11 cellular contexts compared by ENCODE assay signal in the genomic region with DNA sequence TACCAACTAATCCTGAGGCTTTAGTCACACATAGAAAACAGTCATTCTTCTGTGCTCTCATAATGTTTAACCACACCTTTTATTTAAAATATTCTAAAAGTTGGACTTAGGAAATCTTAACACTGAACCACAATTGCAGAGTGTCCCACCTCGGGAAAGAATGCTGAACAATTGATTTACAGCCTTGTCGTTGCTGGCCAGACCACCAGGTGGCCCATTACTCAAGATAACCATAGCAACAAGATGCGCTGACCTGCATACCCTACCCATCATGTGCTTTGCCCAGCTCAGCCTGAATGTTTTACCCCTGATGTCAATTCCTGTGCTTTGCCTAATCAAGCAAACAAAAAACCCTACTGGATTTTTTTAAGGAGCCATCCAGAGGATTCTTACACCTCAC.
DNase-seq lines count a peak whose midpoint lies in the region; ATAC-seq, FAIRE-seq and TF ChIP-seq lines count a peak whose summit lies in the region.
"Had no signal": no experiment of that assay in that cellular context is flagged by ENCODE, and none has a peak within 500 bp of the region (broad histone marks: within the 10 kb centered on the region; RNA-seq: fewer than 3 reads in every experiment).

No MANE protein-coding gene starts in this region.

- H2AFZ ChIP-seq in K562 (ENCODE audit: low read depth, low read length), result no peak overlapping the region

- WGBS in K562 (ENCODE audit: insufficient coverage, low coverage, missing lambda C conversion rate), result 2% methylated on average over 3 of the region's 3 CpGs

- no peak overlapping the region for H3K27ac ChIP-seq in K562 (ENCODE audit: extremely low read depth, low read depth, low read length)
- no peak overlapping the region for H3K27ac ChIP-seq in CD8-positive, alpha-beta T cell (ENCODE audit: low read depth, low read length)
- H3K27ac ChIP-seq: epithelial cell of prostate had no signal

- no peak for ATAC-seq in K562
- no peak for ATAC-seq in CD8-positive, alpha-beta T cell

- intact Hi-C loops in K562 (cut with micrococcal nuclease), result no loop called here
- intact Hi-C loops in CD8-positive, alpha-beta T cell (cut with DNase I, micrococcal nuclease), result loop anchor here in 1 of 2 experiments (1.0 to 2.0 kb wide), 2 partner anchors 24 to 192 kb away; no protein-coding TSS in a partner anchor
- intact Hi-C loops in CD14-positive monocyte (cut with micrococcal nuclease), result no loop called here

- BruUV-seq in K562 (replicated peaks; lab: Mats Ljungman, UMichigan), result no TSS peak

- no peak overlapping the region for H3K9ac ChIP-seq in K562 (ENCODE audit: insufficient read depth in 1 of 2, low read depth in 2 of 2, low read length in 2 of 2)

- H3K27me3 Mint-ChIP-seq in mesothelial cell of epicardium (ENCODE audit: low read depth) (no peaks in the 10 kb centered on the region), CD14-positive monocyte (ENCODE audit: low read depth in 3 of 3) (no peaks in the 10 kb centered on the region)
- no peaks in the 10 kb centered on the region for H3K27me3 Mint-ChIP-seq in CD8-positive, alpha-beta T cell (ENCODE audit: low read depth)

- TF ChIP-seq CTCF in K562 (IDR thresholded peaks at IDR 0.05 in 2 of 3, conservative IDR thresholded peaks at IDR 0.05 in 1 of 3; ENCODE audit: insufficient read depth in 2 of 3, low read depth in 1 of 3, low read length in 3 of 3) (no peak), mesothelial cell of epicardium (IDR thresholded peaks at IDR 0.05; ENCODE audit: unreplicated experiment) (peak; percentile 43), CD14-positive monocyte (IDR thresholded peaks at IDR 0.05) (no peak)
- no peak for TF ChIP-seq CTCF in CD8-positive, alpha-beta T cell (IDR thresholded peaks at IDR 0.05)

- H3K4me1 Mint-ChIP-seq in mesothelial cell of epicardium, result peaks cover 10% of the 10 kb centered on the region
- peaks cover 5% of the 10 kb centered on the region for H3K4me1 Mint-ChIP-seq in CD8-positive, alpha-beta T cell (ENCODE audit: low read depth)
- H3K4me1 Mint-ChIP-seq in CD14-positive monocyte, result no peaks in the 10 kb centered on the region

- TF ChIP-seq RAD21 in Ishikawa (IDR thresholded peaks at IDR 0.05; ENCODE audit: low read depth), result peak; percentile 27; the same call in 1 of the 2 replicates
- no peak for TF ChIP-seq RAD21 in K562 (CRISPR knock-in tag; conservative IDR thresholded peaks at IDR 0.05 in 1 of 2, IDR thresholded peaks at IDR 0.05 in 1 of 2)

- no peaks in the 10 kb centered on the region for H3K27me3 ChIP-seq in K562 (ENCODE audit: control insufficient read depth in 2 of 2, insufficient read depth in 2 of 2, low read length in 2 of 2)
- no peaks in the 10 kb centered on the region for H3K27me3 ChIP-seq in CD8-positive, alpha-beta T cell (ENCODE audit: insufficient read depth, low read length)

- H3K79me2 ChIP-seq in K562 (ENCODE audit: control insufficient read depth, insufficient read depth, low read length), result no peaks in the 10 kb centered on the region

- POLR2A ChIA-PET in K562 (lab: Yijun Ruan, JAX), result no interaction called here
- POLR2A ChIA-PET in CD8-positive, alpha-beta T cell (lab: Charles Lee), result no interaction called here

- H3K4me3 Mint-ChIP-seq in mesothelial cell of epicardium (no peak overlapping the region), CD14-positive monocyte (no peak overlapping the region)
- H3K4me3 Mint-ChIP-seq in CD8-positive, alpha-beta T cell, result no peak overlapping the region

- no peak overlapping the region for H3K27ac Mint-ChIP-seq in mesothelial cell of epicardium
- no peak overlapping the region for H3K27ac Mint-ChIP-seq in CD8-positive, alpha-beta T cell
- no peak overlapping the region for H3K27ac Mint-ChIP-seq in CD14-positive monocyte

- H3K4me2 ChIP-seq in K562 (ENCODE audit: insufficient read depth, low read length), result no peak overlapping the region

- H3K9me1 ChIP-seq in K562 (ENCODE audit: control insufficient read depth, insufficient read depth, low read length), result no peaks in the 10 kb centered on the region

- FAIRE-seq in K562 (lab: Jason Lieb, UNC), result no peak

- H3K9me3 ChIP-seq in K562 (replicated peaks; ENCODE audit: control insufficient read depth, insufficient read depth, low read depth, low read length), result no peaks in the 10 kb centered on the region
- no peaks in the 10 kb centered on the region for H3K9me3 ChIP-seq in CD8-positive, alpha-beta T cell (ENCODE audit: low read length)

- TF ChIP-seq EP300 in Ishikawa (IDR thresholded peaks at IDR 0.05; ENCODE audit: borderline replicate concordance) (no peak), K562 (IDR thresholded peaks at IDR 0.05; ENCODE audit: low read length) (no peak)

- H3K36me3 Mint-ChIP-seq in mesothelial cell of epicardium, result no peaks in the 10 kb centered on the region
- no peaks in the 10 kb centered on the region for H3K36me3 Mint-ChIP-seq in CD8-positive, alpha-beta T cell
- no peaks in the 10 kb centered on the region for H3K36me3 Mint-ChIP-seq in CD14-positive monocyte

- in situ Hi-C loops in K562 (cut with MboI), result no loop called here

- H4K20me1 ChIP-seq in K562 (replicated peaks; ENCODE audit: control insufficient read depth, insufficient read depth, low read length), result no peaks in the 10 kb centered on the region

- no peaks in the 10 kb centered on the region for H3K36me3 ChIP-seq in K562 (ENCODE audit: control insufficient read depth, insufficient read depth, low read length)
- H3K36me3 ChIP-seq in CD8-positive, alpha-beta T cell (ENCODE audit: insufficient read depth, low read length), result no peaks in the 10 kb centered on the region

- H3K4me3 ChIP-seq in K562, result no peak overlapping the region
- no peak overlapping the region for H3K4me3 ChIP-seq in CD8-positive, alpha-beta T cell (ENCODE audit: low read depth, low read length)

- TF ChIP-seq POLR2A in K562 (conservative IDR thresholded peaks at IDR 0.05), result no peak

- H3K4me1 ChIP-seq in K562 (replicated peaks in 1 of 2; ENCODE audit: control insufficient read depth in 2 of 2, insufficient read depth in 2 of 2, low read length in 2 of 2), result no peaks in the 10 kb centered on the region
- peaks cover 6% of the 10 kb centered on the region for H3K4me1 ChIP-seq in CD8-positive, alpha-beta T cell (ENCODE audit: insufficient read depth, low read length)

- H3K9me3 Mint-ChIP-seq in mesothelial cell of epicardium, result no peaks in the 10 kb centered on the region
- H3K9me3 Mint-ChIP-seq in CD8-positive, alpha-beta T cell, result no peaks in the 10 kb centered on the region
- H3K9me3 Mint-ChIP-seq in CD14-positive monocyte, result no peaks in the 10 kb centered on the region

- CTCF ChIA-PET in K562 (lab: Yijun Ruan, JAX; ENCODE audit: low intra/inter-chr PET ratio), result no interaction called here
- CTCF ChIA-PET in CD8-positive, alpha-beta T cell (lab: Charles Lee), result interaction anchor here (1.1 kb wide), 1 partner anchor 12 kb away, joined by 4 read pairs; no protein-coding TSS in a partner anchor

- DNase-seq in EH (ENCODE audit: low read depth) (peak; percentile 33), K562 (ENCODE audit: extremely low read depth in 1 of 4, low spot score in 3 of 4) (peak in 1 of 4 experiments; percentile 2), mesothelial cell of epicardium (ENCODE audit: low spot score in 2 of 2, unreplicated experiment in 2 of 2) (no peak), 8988T (no peak), NCI-H2171 treated with DMSO at 0.1 percent for 48 hours (lab: John Stamatoyannopoulos, UW) (no peak), CD14-positive monocyte (ENCODE audit: low spot score) (no peak)
- no peak for DNase-seq in CD8-positive, alpha-beta T cell
- DNase-seq: activated CD8-positive, alpha-beta memory T cell treated with anti-CD3 and anti-CD28 coated beads, Interleukin-2, amount 50 U/mL, for 48 hours; posterior cingulate gyrus had no signal

TF ChIP-seq in Ishikawa, 13 proteins besides CTCF, POLR2A, EP300 and RAD21 (continues in another document):
- no peak for TF ChIP-seq TAF1 (IDR thresholded peaks at IDR 0.05; ENCODE audit: low read depth)
- TF ChIP-seq ZBTB7A (IDR thresholded peaks at IDR 0.05; ENCODE audit: low read depth), result no peak
- no peak for TF ChIP-seq YY1 (IDR thresholded peaks at IDR 0.05; ENCODE audit: low read depth)
- TF ChIP-seq, protein P1, sequence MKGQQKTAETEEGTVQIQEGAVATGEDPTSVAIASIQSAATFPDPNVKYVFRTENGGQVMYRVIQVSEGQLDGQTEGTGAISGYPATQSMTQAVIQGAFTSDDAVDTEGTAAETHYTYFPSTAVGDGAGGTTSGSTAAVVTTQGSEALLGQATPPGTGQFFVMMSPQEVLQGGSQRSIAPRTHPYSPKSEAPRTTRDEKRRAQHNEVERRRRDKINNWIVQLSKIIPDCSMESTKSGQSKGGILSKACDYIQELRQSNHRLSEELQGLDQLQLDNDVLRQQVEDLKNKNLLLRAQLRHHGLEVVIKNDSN (IDR thresholded peaks at IDR 0.05), result no peak
- TF ChIP-seq TEAD4 (IDR thresholded peaks at IDR 0.05), result no peak
- no peak for TF ChIP-seq FOXM1 (IDR thresholded peaks at IDR 0.05; ENCODE audit: borderline replicate concordance, low read depth)
- no peak for TF ChIP-seq EGR1 (IDR thresholded peaks at IDR 0.05)
- no peak for TF ChIP-seq MAX (IDR thresholded peaks at IDR 0.05)
- TF ChIP-seq NFIC (IDR thresholded peaks at IDR 0.05), result no peak

TF ChIP-seq in K562, 482 proteins besides CTCF, POLR2A, EP300 and RAD21:
- TF ChIP-seq RFX1 (IDR thresholded peaks at IDR 0.05) (0 out of 2 replicates have a peak, but pooled peaks have one; percentile 17), MYC (IDR thresholded peaks at IDR 0.05; ENCODE audit: low read depth, low read length) (no peak), MYC (CRISPR knock-in tag; IDR thresholded peaks at IDR 0.05; ENCODE audit: borderline replicate concordance, low read depth) (no peak)
